In the genomic region with DNA sequence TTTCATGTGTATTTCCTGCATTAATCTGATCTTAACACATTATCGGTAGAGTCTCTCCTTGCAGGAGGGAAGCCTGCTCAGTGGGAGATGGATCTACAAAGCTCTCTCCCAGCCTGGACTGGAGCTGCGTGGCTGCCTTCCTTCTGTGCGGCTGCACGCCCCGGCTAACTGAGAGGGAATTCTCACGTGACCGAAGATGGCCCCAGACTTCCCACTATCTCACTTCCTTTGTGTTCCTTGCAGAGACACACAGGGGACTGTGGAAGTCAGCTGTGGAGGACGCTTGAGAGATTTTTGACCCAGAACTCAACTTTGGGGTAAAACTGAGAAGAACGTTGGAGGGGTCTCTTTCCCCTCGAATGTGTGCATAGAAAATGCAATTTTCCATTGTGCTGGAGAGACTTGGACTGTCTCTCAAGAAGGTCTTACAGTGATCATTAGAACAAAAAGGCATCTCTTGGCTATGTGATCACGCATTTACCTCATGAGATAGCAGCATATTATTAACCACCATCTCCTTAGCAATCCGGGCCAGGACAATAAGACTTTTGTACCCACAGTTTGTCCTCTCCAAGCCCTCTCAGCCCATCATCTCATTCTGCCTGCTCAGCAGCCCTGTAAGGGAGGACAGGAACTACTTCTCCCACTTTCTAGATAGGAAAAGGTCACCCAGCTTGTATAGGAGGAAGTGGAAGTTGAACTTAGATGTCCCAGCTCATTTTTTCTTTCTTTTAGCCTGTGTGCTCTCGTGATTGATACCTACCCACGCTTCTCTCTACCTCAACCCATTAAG, we compare ENCODE assay signal across 1 cellular context.
TF ChIP-seq lines count a peak whose summit lies in the region.

No MANE protein-coding gene starts in this region.

TF ChIP-seq in K562, 482 proteins besides CTCF, POLR2A, EP300 and RAD21 (continued from another document and continues in another):
- TF ChIP-seq ZNF507 (tag; conservative IDR thresholded peaks at IDR 0.05) (no peak), SOX6 (IDR thresholded peaks at IDR 0.05) (peak; percentile 53; the same call in 1 of the 2 replicates), MTA1 (IDR thresholded peaks at IDR 0.05; ENCODE audit: borderline replicate concordance) (no peak), ARID1B (IDR thresholded peaks at IDR 0.05) (peak; percentile 38; the same call in 1 of the 2 replicates), SAP30 (IDR thresholded peaks at IDR 0.05; ENCODE audit: borderline replicate concordance, insufficient read depth, low read depth, low read length, poor library complexity, severe bottlenecking) (no peak), THRAP3 (IDR thresholded peaks at IDR 0.05; ENCODE audit: borderline replicate concordance) (no peak), CBX8 (IDR thresholded peaks at IDR 0.05; ENCODE audit: borderline replicate concordance, extremely low read depth, low read depth, low read length, poor library complexity, severe bottlenecking) (no peak), CREB1 (IDR thresholded peaks at IDR 0.05) (no peak), CREB1 (CRISPR knock-in tag; IDR thresholded peaks at IDR 0.05) (no peak), NFXL1 (CRISPR knock-in tag; IDR thresholded peaks at IDR 0.05) (no peak), ZNF324 (CRISPR knock-in tag; IDR thresholded peaks at IDR 0.05) (no peak), SREBF2 (CRISPR knock-in tag; IDR thresholded peaks at IDR 0.05) (no peak), GATAD2B (IDR thresholded peaks at IDR 0.05; ENCODE audit: borderline replicate concordance) (0 out of 2 replicates have a peak, but pooled peaks have one; percentile 17), YY1 (IDR thresholded peaks at IDR 0.05; ENCODE audit: borderline replicate concordance in 1 of 3, control insufficient read depth in 1 of 3, extremely low read depth in 1 of 3, insufficient read depth in 3 of 3, insufficient read length in 1 of 3, insufficient replicate concordance in 2 of 3, low read depth in 1 of 3, low read length in 2 of 3) (peak in 1 of 3 experiments; percentile 74), SP1 (CRISPR knock-in tag; IDR thresholded peaks at IDR 0.05) (no peak; the same call in 1 of the 2 replicates), HNRNPLL (IDR thresholded peaks at IDR 0.05; ENCODE audit: low read depth, low read length, poor library complexity, severe bottlenecking) (no peak), KAT8 (IDR thresholded peaks at IDR 0.05; ENCODE audit: low read depth) (no peak), TAL1 (IDR thresholded peaks at IDR 0.05) (no peak), ZNF143 (CRISPR knock-in tag; IDR thresholded peaks at IDR 0.05) (no peak), TFAM (CRISPR knock-in tag; conservative IDR thresholded peaks at IDR 0.05) (no peak), ZNF431 (CRISPR knock-in tag; IDR thresholded peaks at IDR 0.05) (no peak), SMARCC2 (IDR thresholded peaks at IDR 0.05; ENCODE audit: low read depth) (0 out of 2 replicates have a peak, but pooled peaks have one; percentile 40), ETV5 (CRISPR knock-in tag; IDR thresholded peaks at IDR 0.05; ENCODE audit: low read depth) (no peak), MAFK (IDR thresholded peaks at IDR 0.05; ENCODE audit: low read length) (peak; percentile 70), SPI1 (IDR thresholded peaks at IDR 0.05; ENCODE audit: borderline replicate concordance, low read depth, low read length) (peak; percentile 87; the same call in 1 of the 2 replicates), DDX20 (tag; IDR thresholded peaks at IDR 0.05; ENCODE audit: low read depth) (no peak), LEF1 (IDR thresholded peaks at IDR 0.05) (no peak; the same call in 1 of the 2 replicates), SNRNP70 (optimal IDR thresholded peaks at IDR 0.05; ENCODE audit: low read depth, low read length) (no peak), CXXC5 (CRISPR knock-in tag; IDR thresholded peaks at IDR 0.05) (peak; percentile 87), MEF2D (tag; conservative IDR thresholded peaks at IDR 0.05; ENCODE audit: low read depth) (0 out of 2 replicates have a peak, but pooled peaks have one; percentile 17), ZNF668 (CRISPR knock-in tag; IDR thresholded peaks at IDR 0.05) (peak; percentile 87), RBM14 (IDR thresholded peaks at IDR 0.05; ENCODE audit: borderline replicate concordance, insufficient read depth, low read depth, low read length) (no peak), U2AF2 (optimal IDR thresholded peaks at IDR 0.05; ENCODE audit: low read depth, low read length) (no peak), ZNF239 (CRISPR knock-in tag; IDR thresholded peaks at IDR 0.05) (peak; percentile 19; the same call in 1 of the 2 replicates), WHSC1 (IDR thresholded peaks at IDR 0.05; ENCODE audit: low read length) (no peak), BDP1 (IDR thresholded peaks at IDR 0.05; ENCODE audit: insufficient read depth, insufficient read length) (no peak), HDAC8 (tag; IDR thresholded peaks at IDR 0.05) (no peak), HMG20B (CRISPR knock-in tag; IDR thresholded peaks at IDR 0.05) (no peak), ZNF408 (CRISPR knock-in tag; IDR thresholded peaks at IDR 0.05; ENCODE audit: low read depth) (no peak), NEUROD1 (IDR thresholded peaks at IDR 0.05; ENCODE audit: borderline replicate concordance, low read depth, low read length, partially characterized antibody) (no peak), RCOR1 (IDR thresholded peaks at IDR 0.05; ENCODE audit: borderline replicate concordance in 1 of 2, low read depth in 2 of 2, low read length in 2 of 2) (peak in 1 of 2 experiments; percentile 55; a peak in 1 of 4 replicates), RBBP5 (IDR thresholded peaks at IDR 0.05; ENCODE audit: borderline replicate concordance, insufficient read depth, low read length, poor library complexity, severe bottlenecking) (no peak), CCAR2 (IDR thresholded peaks at IDR 0.05; ENCODE audit: low read depth, low read length) (no peak)
- TF ChIP-seq, protein P1, sequence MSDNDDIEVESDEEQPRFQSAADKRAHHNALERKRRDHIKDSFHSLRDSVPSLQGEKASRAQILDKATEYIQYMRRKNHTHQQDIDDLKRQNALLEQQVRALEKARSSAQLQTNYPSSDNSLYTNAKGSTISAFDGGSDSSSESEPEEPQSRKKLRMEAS (CRISPR knock-in tag; IDR thresholded peaks at IDR 0.05), result peak; percentile 68
- TF ChIP-seq, protein P2, sequence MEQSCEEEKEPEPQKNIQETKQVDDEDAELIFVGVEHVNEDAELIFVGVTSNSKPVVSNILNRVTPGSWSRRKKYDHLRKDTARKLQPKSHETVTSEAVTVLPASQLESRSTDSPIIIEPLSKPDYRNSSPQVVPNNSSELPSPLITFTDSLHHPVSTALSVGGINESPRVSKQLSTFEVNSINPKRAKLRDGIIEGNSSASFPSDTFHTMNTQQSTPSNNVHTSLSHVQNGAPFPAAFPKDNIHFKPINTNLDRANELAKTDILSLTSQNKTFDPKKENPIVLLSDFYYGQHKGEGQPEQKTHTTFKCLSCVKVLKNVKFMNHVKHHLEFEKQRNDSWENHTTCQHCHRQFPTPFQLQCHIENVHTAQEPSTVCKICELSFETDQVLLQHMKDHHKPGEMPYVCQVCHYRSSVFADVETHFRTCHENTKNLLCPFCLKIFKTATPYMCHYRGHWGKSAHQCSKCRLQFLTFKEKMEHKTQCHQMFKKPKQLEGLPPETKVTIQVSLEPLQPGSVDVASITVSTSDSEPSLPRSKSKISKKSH (CRISPR knock-in tag; IDR thresholded peaks at IDR 0.05), result no peak
- TF ChIP-seq, protein P3, sequence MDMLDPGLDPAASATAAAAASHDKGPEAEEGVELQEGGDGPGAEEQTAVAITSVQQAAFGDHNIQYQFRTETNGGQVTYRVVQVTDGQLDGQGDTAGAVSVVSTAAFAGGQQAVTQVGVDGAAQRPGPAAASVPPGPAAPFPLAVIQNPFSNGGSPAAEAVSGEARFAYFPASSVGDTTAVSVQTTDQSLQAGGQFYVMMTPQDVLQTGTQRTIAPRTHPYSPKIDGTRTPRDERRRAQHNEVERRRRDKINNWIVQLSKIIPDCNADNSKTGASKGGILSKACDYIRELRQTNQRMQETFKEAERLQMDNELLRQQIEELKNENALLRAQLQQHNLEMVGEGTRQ (CRISPR knock-in tag; IDR thresholded peaks at IDR 0.05), result peak; percentile 82
- TF ChIP-seq, protein P4, sequence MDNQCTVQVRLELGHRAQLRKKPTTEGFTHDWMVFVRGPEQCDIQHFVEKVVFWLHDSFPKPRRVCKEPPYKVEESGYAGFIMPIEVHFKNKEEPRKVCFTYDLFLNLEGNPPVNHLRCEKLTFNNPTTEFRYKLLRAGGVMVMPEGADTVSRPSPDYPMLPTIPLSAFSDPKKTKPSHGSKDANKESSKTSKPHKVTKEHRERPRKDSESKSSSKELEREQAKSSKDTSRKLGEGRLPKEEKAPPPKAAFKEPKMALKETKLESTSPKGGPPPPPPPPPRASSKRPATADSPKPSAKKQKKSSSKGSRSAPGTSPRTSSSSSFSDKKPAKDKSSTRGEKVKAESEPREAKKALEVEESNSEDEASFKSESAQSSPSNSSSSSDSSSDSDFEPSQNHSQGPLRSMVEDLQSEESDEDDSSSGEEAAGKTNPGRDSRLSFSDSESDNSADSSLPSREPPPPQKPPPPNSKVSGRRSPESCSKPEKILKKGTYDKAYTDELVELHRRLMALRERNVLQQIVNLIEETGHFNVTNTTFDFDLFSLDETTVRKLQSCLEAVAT (IDR thresholded peaks at IDR 0.05), result no peak
- TF ChIP-seq, protein P5, sequence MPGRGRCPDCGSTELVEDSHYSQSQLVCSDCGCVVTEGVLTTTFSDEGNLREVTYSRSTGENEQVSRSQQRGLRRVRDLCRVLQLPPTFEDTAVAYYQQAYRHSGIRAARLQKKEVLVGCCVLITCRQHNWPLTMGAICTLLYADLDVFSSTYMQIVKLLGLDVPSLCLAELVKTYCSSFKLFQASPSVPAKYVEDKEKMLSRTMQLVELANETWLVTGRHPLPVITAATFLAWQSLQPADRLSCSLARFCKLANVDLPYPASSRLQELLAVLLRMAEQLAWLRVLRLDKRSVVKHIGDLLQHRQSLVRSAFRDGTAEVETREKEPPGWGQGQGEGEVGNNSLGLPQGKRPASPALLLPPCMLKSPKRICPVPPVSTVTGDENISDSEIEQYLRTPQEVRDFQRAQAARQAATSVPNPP (IDR thresholded peaks at IDR 0.05; ENCODE audit: borderline replicate concordance, insufficient read depth, insufficient read length), result no peak
- TF ChIP-seq, protein P6, sequence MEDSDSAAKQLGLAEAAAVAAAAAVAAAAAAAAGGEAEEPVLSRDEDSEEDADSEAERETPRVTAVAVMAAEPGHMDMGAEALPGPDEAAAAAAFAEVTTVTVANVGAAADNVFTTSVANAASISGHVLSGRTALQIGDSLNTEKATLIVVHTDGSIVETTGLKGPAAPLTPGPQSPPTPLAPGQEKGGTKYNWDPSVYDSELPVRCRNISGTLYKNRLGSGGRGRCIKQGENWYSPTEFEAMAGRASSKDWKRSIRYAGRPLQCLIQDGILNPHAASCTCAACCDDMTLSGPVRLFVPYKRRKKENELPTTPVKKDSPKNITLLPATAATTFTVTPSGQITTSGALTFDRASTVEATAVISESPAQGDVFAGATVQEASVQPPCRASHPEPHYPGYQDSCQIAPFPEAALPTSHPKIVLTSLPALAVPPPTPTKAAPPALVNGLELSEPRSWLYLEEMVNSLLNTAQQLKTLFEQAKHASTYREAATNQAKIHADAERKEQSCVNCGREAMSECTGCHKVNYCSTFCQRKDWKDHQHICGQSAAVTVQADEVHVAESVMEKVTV (CRISPR knock-in tag; IDR thresholded peaks at IDR 0.05), result no peak
- TF ChIP-seq, protein P7, sequence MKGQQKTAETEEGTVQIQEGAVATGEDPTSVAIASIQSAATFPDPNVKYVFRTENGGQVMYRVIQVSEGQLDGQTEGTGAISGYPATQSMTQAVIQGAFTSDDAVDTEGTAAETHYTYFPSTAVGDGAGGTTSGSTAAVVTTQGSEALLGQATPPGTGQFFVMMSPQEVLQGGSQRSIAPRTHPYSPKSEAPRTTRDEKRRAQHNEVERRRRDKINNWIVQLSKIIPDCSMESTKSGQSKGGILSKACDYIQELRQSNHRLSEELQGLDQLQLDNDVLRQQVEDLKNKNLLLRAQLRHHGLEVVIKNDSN (CRISPR knock-in tag; IDR thresholded peaks at IDR 0.05), result peak; percentile 84
- TF ChIP-seq, protein P8, sequence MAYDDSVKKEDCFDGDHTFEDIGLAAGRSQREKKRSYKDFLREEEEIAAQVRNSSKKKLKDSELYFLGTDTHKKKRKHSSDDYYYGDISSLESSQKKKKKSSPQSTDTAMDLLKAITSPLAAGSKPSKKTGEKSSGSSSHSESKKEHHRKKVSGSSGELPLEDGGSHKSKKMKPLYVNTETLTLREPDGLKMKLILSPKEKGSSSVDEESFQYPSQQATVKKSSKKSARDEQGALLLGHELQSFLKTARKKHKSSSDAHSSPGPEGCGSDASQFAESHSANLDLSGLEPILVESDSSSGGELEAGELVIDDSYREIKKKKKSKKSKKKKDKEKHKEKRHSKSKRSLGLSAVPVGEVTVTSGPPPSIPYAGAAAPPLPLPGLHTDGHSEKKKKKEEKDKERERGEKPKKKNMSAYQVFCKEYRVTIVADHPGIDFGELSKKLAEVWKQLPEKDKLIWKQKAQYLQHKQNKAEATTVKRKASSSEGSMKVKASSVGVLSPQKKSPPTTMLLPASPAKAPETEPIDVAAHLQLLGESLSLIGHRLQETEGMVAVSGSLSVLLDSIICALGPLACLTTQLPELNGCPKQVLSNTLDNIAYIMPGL (CRISPR knock-in tag; IDR thresholded peaks at IDR 0.05), result no peak
- TF ChIP-seq, protein P9, sequence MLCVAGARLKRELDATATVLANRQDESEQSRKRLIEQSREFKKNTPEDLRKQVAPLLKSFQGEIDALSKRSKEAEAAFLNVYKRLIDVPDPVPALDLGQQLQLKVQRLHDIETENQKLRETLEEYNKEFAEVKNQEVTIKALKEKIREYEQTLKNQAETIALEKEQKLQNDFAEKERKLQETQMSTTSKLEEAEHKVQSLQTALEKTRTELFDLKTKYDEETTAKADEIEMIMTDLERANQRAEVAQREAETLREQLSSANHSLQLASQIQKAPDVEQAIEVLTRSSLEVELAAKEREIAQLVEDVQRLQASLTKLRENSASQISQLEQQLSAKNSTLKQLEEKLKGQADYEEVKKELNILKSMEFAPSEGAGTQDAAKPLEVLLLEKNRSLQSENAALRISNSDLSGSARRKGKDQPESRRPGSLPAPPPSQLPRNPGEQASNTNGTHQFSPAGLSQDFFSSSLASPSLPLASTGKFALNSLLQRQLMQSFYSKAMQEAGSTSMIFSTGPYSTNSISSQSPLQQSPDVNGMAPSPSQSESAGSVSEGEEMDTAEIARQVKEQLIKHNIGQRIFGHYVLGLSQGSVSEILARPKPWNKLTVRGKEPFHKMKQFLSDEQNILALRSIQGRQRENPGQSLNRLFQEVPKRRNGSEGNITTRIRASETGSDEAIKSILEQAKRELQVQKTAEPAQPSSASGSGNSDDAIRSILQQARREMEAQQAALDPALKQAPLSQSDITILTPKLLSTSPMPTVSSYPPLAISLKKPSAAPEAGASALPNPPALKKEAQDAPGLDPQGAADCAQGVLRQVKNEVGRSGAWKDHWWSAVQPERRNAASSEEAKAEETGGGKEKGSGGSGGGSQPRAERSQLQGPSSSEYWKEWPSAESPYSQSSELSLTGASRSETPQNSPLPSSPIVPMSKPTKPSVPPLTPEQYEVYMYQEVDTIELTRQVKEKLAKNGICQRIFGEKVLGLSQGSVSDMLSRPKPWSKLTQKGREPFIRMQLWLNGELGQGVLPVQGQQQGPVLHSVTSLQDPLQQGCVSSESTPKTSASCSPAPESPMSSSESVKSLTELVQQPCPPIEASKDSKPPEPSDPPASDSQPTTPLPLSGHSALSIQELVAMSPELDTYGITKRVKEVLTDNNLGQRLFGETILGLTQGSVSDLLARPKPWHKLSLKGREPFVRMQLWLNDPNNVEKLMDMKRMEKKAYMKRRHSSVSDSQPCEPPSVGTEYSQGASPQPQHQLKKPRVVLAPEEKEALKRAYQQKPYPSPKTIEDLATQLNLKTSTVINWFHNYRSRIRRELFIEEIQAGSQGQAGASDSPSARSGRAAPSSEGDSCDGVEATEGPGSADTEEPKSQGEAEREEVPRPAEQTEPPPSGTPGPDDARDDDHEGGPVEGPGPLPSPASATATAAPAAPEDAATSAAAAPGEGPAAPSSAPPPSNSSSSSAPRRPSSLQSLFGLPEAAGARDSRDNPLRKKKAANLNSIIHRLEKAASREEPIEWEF (CRISPR knock-in tag; IDR thresholded peaks at IDR 0.05), result no peak; the same call in 1 of the 2 replicates
